Comparison of ENCODE assay signal across 9 cellular contexts in the genomic region with DNA sequence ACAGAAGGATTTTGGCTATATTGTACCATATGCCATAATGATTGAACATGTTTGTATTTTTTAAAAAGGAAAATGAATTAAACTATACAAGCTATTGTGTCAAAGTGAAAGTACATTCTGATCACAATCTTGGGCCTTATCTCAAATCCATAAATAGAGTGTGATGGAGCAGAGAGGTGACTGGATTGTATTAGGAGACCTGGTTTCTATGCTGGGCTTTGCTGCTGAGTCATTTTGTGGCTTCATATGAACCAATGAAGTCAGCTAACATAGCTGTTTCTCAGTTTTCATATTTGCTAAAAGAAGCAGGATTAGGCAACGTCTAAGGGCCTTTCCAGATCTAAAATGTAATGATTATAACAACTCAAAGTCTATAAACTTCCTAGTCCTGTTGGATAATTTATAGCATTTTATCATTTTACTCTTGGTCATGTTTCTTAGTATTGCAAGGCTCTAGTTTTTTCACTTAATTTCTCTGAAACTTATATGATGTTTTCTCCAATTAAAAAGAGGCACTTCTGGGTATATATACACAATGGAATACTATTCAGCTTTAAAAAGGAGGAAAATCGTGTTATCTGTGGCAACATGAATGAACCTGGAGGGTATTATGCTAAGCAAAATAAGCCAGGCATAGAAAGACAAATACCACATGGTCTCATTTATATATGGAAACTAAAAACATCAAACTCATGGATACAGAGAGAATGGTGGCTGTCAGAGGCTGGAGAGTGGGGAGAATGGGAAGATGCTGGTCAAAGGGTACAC.
DNase-seq lines count a peak whose midpoint lies in the region; ATAC-seq, FAIRE-seq and TF ChIP-seq lines count a peak whose summit lies in the region.
"Had no signal": no experiment of that assay in that cellular context is flagged by ENCODE, and none has a peak within 500 bp of the region (broad histone marks: within the 10 kb centered on the region; RNA-seq: fewer than 3 reads in every experiment).

No MANE protein-coding gene starts in this region.

- 0 out of 2 replicates have a peak, but pooled peaks cover 3% of the 10 kb centered on the region for H3K4me1 ChIP-seq in SJCRH30

- TF ChIP-seq CTCF in D721Med (IDR thresholded peaks at IDR 0.05; ENCODE audit: insufficient read depth, missing control alignments) = no peak
- TF ChIP-seq CTCF in fibroblast of villous mesenchyme (IDR thresholded peaks at IDR 0.05; ENCODE audit: insufficient read depth, low read depth, low read length) = no peak

- H3K27me3 ChIP-seq in MG63 = no peaks in the 10 kb centered on the region
- H3K27me3 ChIP-seq in SJCRH30 = no peaks in the 10 kb centered on the region

- no peak overlapping the region for H3K27ac ChIP-seq in SJCRH30

- FAIRE-seq in D721Med (lab: Jason Lieb, UNC) = peak; percentile 78

- H3K4me3 ChIP-seq in MG63 = no peak overlapping the region
- H3K4me3 ChIP-seq in fibroblast of villous mesenchyme (ENCODE audit: low read depth, low read length) = no peak overlapping the region
- no peak overlapping the region for H3K4me3 ChIP-seq in SJCRH30

- H3K36me3 ChIP-seq in MG63 (no peaks in the 10 kb centered on the region), SJCRH30 (no peaks in the 10 kb centered on the region)

- peak; percentile 87 for ATAC-seq in GM21619 (IDR thresholded peaks at IDR 0.05; ENCODE audit: unreplicated experiment)

- no peaks in the 10 kb centered on the region for H3K9me3 ChIP-seq in MG63
- no peaks in the 10 kb centered on the region for H3K9me3 ChIP-seq in SJCRH30 (replicated peaks)

- DNase-seq in D721Med (ENCODE audit: insufficient read length, low spot score) (no peak), MG63 (peak; percentile 43), fibroblast of villous mesenchyme (ENCODE audit: low read depth) (peak; percentile 66), NCI-H1092 (lab: John Stamatoyannopoulos, UW) (no peak), SJCRH30 (no peak), iPS-NIHi11 (ENCODE audit: low spot score) (no peak), NCI-H1694 (lab: John Stamatoyannopoulos, UW) (no peak)
- DNase-seq: activated T-cell treated with anti-CD3 and anti-CD28 coated beads, Interleukin-2, amount 50 U/mL, for 4 hours had no signal

Comparison
In these comparisons a context has a peak if more than half of its experiments do, and no peak if none do; other contexts are left out.
1. DNase-seq: peak in MG63 (single experiment) and fibroblast of villous mesenchyme (single experiment); none in D721Med (single experiment), NCI-H1092 (single experiment), SJCRH30 (0 of 2), iPS-NIHi11 (single experiment) and NCI-H1694 (single experiment).